Comparison of ENCODE assay signal across 2 cellular contexts in genomic region chr19:4232614-4233281, GRCh38.
TF ChIP-seq lines count a peak whose summit lies in the region.

No MANE protein-coding gene starts in this region.

TF ChIP-seq in HEK293, 187 proteins besides CTCF, POLR2A, EP300 and RAD21 (continued from another document):
- no peak for TF ChIP-seq REST (tag by site-specific recombination; IDR thresholded peaks at IDR 0.05)
- TF ChIP-seq ZNF24 (tag by site-specific recombination; IDR thresholded peaks at IDR 0.05), result peak; percentile 99
- TF ChIP-seq ZNF121 (tag by site-specific recombination; IDR thresholded peaks at IDR 0.05), result no peak

TF ChIP-seq in K562, 482 proteins besides CTCF, POLR2A, EP300 and RAD21 (continued from another document):
- TF ChIP-seq ETV5 (CRISPR knock-in tag; IDR thresholded peaks at IDR 0.05; ENCODE audit: low read depth) (no peak), ZNF174 (CRISPR knock-in tag; IDR thresholded peaks at IDR 0.05) (no peak), GATAD2A (IDR thresholded peaks at IDR 0.05) (no peak), GABPB2 (CRISPR knock-in tag; conservative IDR thresholded peaks at IDR 0.05) (no peak), IRF9 (tag; IDR thresholded peaks at IDR 0.05) (no peak), BMI1 (IDR thresholded peaks at IDR 0.05; ENCODE audit: low read length) (no peak), DDX20 (tag; IDR thresholded peaks at IDR 0.05; ENCODE audit: low read depth) (no peak), ZNF444 (CRISPR knock-in tag; IDR thresholded peaks at IDR 0.05) (no peak), PURB (CRISPR knock-in tag; IDR thresholded peaks at IDR 0.05; ENCODE audit: low read depth) (no peak), ZZZ3 (IDR thresholded peaks at IDR 0.05) (no peak), PCBP2 (IDR thresholded peaks at IDR 0.05; ENCODE audit: low read depth, low read length, poor library complexity, severe bottlenecking) (no peak), ZNF124 (CRISPR knock-in tag; IDR thresholded peaks at IDR 0.05) (no peak), RHOXF2B (CRISPR knock-in tag; conservative IDR thresholded peaks at IDR 0.05) (no peak), SPI1 (IDR thresholded peaks at IDR 0.05; ENCODE audit: borderline replicate concordance, low read depth, low read length) (no peak), NFRKB (IDR thresholded peaks at IDR 0.05; ENCODE audit: low read depth) (0 out of 2 replicates have a peak, but pooled peaks have one; percentile 23)
- TF ChIP-seq, protein P1, sequence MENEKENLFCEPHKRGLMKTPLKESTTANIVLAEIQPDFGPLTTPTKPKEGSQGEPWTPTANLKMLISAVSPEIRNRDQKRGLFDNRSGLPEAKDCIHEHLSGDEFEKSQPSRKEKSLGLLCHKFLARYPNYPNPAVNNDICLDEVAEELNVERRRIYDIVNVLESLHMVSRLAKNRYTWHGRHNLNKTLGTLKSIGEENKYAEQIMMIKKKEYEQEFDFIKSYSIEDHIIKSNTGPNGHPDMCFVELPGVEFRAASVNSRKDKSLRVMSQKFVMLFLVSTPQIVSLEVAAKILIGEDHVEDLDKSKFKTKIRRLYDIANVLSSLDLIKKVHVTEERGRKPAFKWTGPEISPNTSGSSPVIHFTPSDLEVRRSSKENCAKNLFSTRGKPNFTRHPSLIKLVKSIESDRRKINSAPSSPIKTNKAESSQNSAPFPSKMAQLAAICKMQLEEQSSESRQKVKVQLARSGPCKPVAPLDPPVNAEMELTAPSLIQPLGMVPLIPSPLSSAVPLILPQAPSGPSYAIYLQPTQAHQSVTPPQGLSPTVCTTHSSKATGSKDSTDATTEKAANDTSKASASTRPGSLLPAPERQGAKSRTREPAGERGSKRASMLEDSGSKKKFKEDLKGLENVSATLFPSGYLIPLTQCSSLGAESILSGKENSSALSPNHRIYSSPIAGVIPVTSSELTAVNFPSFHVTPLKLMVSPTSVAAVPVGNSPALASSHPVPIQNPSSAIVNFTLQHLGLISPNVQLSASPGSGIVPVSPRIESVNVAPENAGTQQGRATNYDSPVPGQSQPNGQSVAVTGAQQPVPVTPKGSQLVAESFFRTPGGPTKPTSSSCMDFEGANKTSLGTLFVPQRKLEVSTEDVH (IDR thresholded peaks at IDR 0.05; ENCODE audit: low read depth, partially characterized antibody), result no peak
